ENCODE assay signal across 1 cellular context in the genomic region with DNA sequence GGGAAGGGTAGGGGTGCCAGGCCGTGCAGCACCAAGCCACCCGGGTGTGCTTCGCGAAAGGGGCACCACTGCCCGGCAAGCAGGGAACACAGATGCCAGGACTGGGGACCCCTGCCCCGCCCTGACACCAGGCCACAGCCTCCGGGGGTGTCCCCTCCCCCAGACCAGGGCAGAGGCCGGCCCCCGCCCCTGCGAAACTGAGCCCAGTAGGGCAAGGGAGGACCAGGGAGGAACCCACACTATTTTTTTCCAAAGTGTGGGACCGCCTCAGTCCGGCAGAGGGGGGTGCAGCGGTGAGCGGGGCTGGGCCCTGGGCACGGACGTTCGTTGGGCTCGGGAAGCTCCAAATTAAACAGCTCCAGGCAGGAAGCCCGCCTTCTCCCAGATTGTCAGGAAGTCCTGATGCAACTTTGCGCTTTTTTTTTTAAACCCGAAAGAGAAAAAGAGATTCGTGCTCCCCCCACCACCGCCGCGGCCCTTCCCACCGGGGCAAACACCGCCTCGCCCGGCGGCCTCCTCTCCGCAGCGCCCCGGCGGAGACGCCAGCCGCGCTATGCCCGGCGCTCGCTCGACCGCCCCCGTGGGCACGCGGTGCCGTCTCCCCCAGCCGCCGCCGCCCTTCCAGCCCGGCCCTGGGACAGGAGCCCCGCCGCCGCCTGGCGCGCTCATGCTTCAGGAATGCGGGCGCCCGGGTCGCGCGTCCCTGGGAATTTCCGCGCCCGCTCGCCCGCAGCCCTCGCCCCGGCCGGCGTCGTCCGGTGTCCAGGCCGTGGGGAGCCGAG.
A peak's percentile ranks its signal among the peaks of the same experiment; 100 is the strongest.
TF ChIP-seq lines count a peak whose summit lies in the region.

No MANE protein-coding gene starts in this region.

TF ChIP-seq in K562, 482 proteins besides CTCF, POLR2A, EP300 and RAD21 (continued from another document and continues in another):
- TF ChIP-seq, protein P1, sequence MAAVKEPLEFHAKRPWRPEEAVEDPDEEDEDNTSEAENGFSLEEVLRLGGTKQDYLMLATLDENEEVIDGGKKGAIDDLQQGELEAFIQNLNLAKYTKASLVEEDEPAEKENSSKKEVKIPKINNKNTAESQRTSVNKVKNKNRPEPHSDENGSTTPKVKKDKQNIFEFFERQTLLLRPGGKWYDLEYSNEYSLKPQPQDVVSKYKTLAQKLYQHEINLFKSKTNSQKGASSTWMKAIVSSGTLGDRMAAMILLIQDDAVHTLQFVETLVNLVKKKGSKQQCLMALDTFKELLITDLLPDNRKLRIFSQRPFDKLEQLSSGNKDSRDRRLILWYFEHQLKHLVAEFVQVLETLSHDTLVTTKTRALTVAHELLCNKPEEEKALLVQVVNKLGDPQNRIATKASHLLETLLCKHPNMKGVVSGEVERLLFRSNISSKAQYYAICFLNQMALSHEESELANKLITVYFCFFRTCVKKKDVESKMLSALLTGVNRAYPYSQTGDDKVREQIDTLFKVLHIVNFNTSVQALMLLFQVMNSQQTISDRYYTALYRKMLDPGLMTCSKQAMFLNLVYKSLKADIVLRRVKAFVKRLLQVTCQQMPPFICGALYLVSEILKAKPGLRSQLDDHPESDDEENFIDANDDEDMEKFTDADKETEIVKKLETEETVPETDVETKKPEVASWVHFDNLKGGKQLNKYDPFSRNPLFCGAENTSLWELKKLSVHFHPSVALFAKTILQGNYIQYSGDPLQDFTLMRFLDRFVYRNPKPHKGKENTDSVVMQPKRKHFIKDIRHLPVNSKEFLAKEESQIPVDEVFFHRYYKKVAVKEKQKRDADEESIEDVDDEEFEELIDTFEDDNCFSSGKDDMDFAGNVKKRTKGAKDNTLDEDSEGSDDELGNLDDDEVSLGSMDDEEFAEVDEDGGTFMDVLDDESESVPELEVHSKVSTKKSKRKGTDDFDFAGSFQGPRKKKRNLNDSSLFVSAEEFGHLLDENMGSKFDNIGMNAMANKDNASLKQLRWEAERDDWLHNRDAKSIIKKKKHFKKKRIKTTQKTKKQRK (IDR thresholded peaks at IDR 0.05; ENCODE audit: borderline replicate concordance, low read depth, low read length), result no peak
- 0 out of 2 replicates have a peak, but pooled peaks have one; percentile 21 for TF ChIP-seq EGR1 (conservative IDR thresholded peaks at IDR 0.05)
- no peak for TF ChIP-seq MCM2 (IDR thresholded peaks at IDR 0.05; ENCODE audit: low read depth)
- peak; percentile 69 for TF ChIP-seq VEZF1 (CRISPR knock-in tag; IDR thresholded peaks at IDR 0.05)
- peak; percentile 35; the same call in 1 of the 2 replicates for TF ChIP-seq PML (IDR thresholded peaks at IDR 0.05; ENCODE audit: low read length)
- TF ChIP-seq SPI1 (IDR thresholded peaks at IDR 0.05; ENCODE audit: borderline replicate concordance, low read depth, low read length), result 0 out of 2 replicates have a peak, but pooled peaks have one; percentile 35
- TF ChIP-seq ZNF561 (CRISPR knock-in tag; conservative IDR thresholded peaks at IDR 0.05), result 0 out of 2 replicates have a peak, but pooled peaks have one; percentile 32
- TF ChIP-seq ATF4 (CRISPR knock-in tag; IDR thresholded peaks at IDR 0.05), result 0 out of 2 replicates have a peak, but pooled peaks have one; percentile 3
- TF ChIP-seq ZNF707 (CRISPR knock-in tag; conservative IDR thresholded peaks at IDR 0.05), result no peak
- peak; percentile 64; the same call in 1 of the 2 replicates for TF ChIP-seq ZNF431 (CRISPR knock-in tag; IDR thresholded peaks at IDR 0.05)
- TF ChIP-seq NFYB (IDR thresholded peaks at IDR 0.05; ENCODE audit: extremely low read depth, insufficient read length), result no peak
- TF ChIP-seq SUPT5H (IDR thresholded peaks at IDR 0.05), result peak; percentile 38; the same call in 1 of the 2 replicates
- peak; percentile 86 for TF ChIP-seq ZNF384 (IDR thresholded peaks at IDR 0.05; ENCODE audit: low read depth, low read length)
- TF ChIP-seq ZBTB43 (CRISPR knock-in tag; IDR thresholded peaks at IDR 0.05), result 0 out of 2 replicates have a peak, but pooled peaks have one; percentile 48
- TF ChIP-seq SAFB (IDR thresholded peaks at IDR 0.05; ENCODE audit: borderline replicate concordance, low read depth, low read length), result peak; percentile 44; the same call in 1 of the 2 replicates
- TF ChIP-seq ZNF740 (CRISPR knock-in tag; IDR thresholded peaks at IDR 0.05), result peak; percentile 88
- TF ChIP-seq ZNF740 (tag; IDR thresholded peaks at IDR 0.05), result peak in 1 of 2 experiments; percentile 64; a peak in 1 of 4 replicates
- TF ChIP-seq GATAD2B (IDR thresholded peaks at IDR 0.05; ENCODE audit: borderline replicate concordance), result 0 out of 2 replicates have a peak, but pooled peaks have one; percentile 16
- peak in 1 of 2 experiments; percentile 51; a peak in 2 of 4 replicates for TF ChIP-seq SRF (CRISPR knock-in tag; IDR thresholded peaks at IDR 0.05)
- TF ChIP-seq TAF1 (IDR thresholded peaks at IDR 0.05; ENCODE audit: control insufficient read depth, extremely low read depth, insufficient read depth, low read length, severe bottlenecking), result peak; percentile 53
- TF ChIP-seq, protein P2, sequence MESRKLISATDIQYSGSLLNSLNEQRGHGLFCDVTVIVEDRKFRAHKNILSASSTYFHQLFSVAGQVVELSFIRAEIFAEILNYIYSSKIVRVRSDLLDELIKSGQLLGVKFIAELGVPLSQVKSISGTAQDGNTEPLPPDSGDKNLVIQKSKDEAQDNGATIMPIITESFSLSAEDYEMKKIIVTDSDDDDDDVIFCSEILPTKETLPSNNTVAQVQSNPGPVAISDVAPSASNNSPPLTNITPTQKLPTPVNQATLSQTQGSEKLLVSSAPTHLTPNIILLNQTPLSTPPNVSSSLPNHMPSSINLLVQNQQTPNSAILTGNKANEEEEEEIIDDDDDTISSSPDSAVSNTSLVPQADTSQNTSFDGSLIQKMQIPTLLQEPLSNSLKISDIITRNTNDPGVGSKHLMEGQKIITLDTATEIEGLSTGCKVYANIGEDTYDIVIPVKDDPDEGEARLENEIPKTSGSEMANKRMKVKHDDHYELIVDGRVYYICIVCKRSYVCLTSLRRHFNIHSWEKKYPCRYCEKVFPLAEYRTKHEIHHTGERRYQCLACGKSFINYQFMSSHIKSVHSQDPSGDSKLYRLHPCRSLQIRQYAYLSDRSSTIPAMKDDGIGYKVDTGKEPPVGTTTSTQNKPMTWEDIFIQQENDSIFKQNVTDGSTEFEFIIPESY (CRISPR knock-in tag; IDR thresholded peaks at IDR 0.05), result peak; percentile 52; the same call in 1 of the 2 replicates
- TF ChIP-seq PRPF4 (IDR thresholded peaks at IDR 0.05; ENCODE audit: insufficient read depth, low read depth, low read length, poor library complexity, severe bottlenecking), result peak; percentile 45
- peak; percentile 60; the same call in 1 of the 2 replicates for TF ChIP-seq EP400 (IDR thresholded peaks at IDR 0.05)
- 0 out of 2 replicates have a peak, but pooled peaks have one; percentile 40 for TF ChIP-seq ERF (CRISPR knock-in tag; IDR thresholded peaks at IDR 0.05)
- TF ChIP-seq PHF21A (IDR thresholded peaks at IDR 0.05; ENCODE audit: borderline replicate concordance, low read depth), result 0 out of 2 replicates have a peak, but pooled peaks have one; percentile 8
- peak; percentile 33; the same call in 1 of the 2 replicates for TF ChIP-seq ETV5 (CRISPR knock-in tag; IDR thresholded peaks at IDR 0.05; ENCODE audit: low read depth)
- 0 out of 2 replicates have a peak, but pooled peaks have one; percentile 3 for TF ChIP-seq JUND (IDR thresholded peaks at IDR 0.05; ENCODE audit: borderline replicate concordance, low read depth, low read length)
- TF ChIP-seq JUND (tag; IDR thresholded peaks at IDR 0.05; ENCODE audit: borderline replicate concordance, low read depth, low read length), result no peak; the same call in 2 of the 3 replicates
- TF ChIP-seq ZFX (CRISPR knock-in tag; IDR thresholded peaks at IDR 0.05), result peak; percentile 47
- TF ChIP-seq SAP30 (IDR thresholded peaks at IDR 0.05; ENCODE audit: borderline replicate concordance, insufficient read depth, low read depth, low read length, poor library complexity, severe bottlenecking), result peak; percentile 52
- TF ChIP-seq, protein P3, sequence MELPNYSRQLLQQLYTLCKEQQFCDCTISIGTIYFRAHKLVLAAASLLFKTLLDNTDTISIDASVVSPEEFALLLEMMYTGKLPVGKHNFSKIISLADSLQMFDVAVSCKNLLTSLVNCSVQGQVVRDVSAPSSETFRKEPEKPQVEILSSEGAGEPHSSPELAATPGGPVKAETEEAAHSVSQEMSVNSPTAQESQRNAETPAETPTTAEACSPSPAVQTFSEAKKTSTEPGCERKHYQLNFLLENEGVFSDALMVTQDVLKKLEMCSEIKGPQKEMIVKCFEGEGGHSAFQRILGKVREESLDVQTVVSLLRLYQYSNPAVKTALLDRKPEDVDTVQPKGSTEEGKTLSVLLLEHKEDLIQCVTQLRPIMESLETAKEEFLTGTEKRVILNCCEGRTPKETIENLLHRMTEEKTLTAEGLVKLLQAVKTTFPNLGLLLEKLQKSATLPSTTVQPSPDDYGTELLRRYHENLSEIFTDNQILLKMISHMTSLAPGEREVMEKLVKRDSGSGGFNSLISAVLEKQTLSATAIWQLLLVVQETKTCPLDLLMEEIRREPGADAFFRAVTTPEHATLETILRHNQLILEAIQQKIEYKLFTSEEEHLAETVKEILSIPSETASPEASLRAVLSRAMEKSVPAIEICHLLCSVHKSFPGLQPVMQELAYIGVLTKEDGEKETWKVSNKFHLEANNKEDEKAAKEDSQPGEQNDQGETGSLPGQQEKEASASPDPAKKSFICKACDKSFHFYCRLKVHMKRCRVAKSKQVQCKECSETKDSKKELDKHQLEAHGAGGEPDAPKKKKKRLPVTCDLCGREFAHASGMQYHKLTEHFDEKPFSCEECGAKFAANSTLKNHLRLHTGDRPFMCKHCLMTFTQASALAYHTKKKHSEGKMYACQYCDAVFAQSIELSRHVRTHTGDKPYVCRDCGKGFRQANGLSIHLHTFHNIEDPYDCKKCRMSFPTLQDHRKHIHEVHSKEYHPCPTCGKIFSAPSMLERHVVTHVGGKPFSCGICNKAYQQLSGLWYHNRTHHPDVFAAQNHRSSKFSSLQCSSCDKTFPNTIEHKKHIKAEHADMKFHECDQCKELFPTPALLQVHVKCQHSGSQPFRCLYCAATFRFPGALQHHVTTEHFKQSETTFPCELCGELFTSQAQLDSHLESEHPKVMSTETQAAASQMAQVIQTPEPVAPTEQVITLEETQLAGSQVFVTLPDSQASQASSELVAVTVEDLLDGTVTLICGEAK (IDR thresholded peaks at IDR 0.05), result no peak; the same call in 1 of the 2 replicates
- TF ChIP-seq, protein P3 (CRISPR knock-in tag; IDR thresholded peaks at IDR 0.05), result 0 out of 2 replicates have a peak, but pooled peaks have one; percentile 3
